31 cellular contexts compared by ENCODE assay signal in genomic region chr1:187790724-187791123, GRCh38.
"Had no signal": no experiment of that assay in that cellular context is flagged by ENCODE, and none has a peak within 500 bp of the region (broad histone marks: within the 10 kb centered on the region; RNA-seq: fewer than 3 reads in every experiment).

No MANE protein-coding gene starts in this region.

- DNase-seq: activated B cell treated with CpG ODN at 0.5 μM for 24 hours; activated CD4-positive, alpha-beta memory T cell treated with anti-CD3 and anti-CD28 coated beads for 36 hours; activated CD4-positive, alpha-beta memory T cell treated with anti-CD3 and anti-CD28 coated beads, Interleukin-2, amount 10 ng/mL, durations not matched to agents 7 days and 5 days; activated CD4-positive, alpha-beta T cell treated with anti-CD3 and anti-CD28 coated beads for 1 hour; activated CD4-positive, alpha-beta T cell treated with anti-CD3 and anti-CD28 coated beads for 36 hours; activated CD4-positive, alpha-beta T cell treated with anti-CD3 and anti-CD28 coated beads for 4 hours; activated CD4-positive, alpha-beta T cell treated with anti-CD3 and anti-CD28 coated beads for 48 hours; activated CD4-positive, alpha-beta T cell treated with anti-CD3 and anti-CD28 coated beads, Interleukin-2, amount 10 ng/mL, durations not matched to agents 24 days and 14 days; activated CD4-positive, alpha-beta T cell treated with anti-CD3 and anti-CD28 coated beads, Interleukin-2, amount 10 ng/mL, durations not matched to agents 7 days and 5 days; activated CD4-positive, alpha-beta T cell treated with anti-CD3 and anti-CD28 coated beads, Interleukin-2, amount 50 U/mL, for 1 hour; activated CD4-positive, alpha-beta T cell treated with anti-CD3 and anti-CD28 coated beads, Interleukin-2, amount 50 U/mL, for 4 hours; activated CD4-positive, alpha-beta T cell treated with anti-CD3 and anti-CD28 coated beads, Interleukin-2, amount 50 U/mL, for 48 hours; activated CD4-positive, CD25-positive, alpha-beta regulatory T cell; activated CD4-positive, CD25-positive, alpha-beta regulatory T cell treated with anti-CD3 and anti-CD28 coated beads, Interleukin-2, amount 50 U/mL, for 72 hours; activated CD8-positive, alpha-beta memory T cell treated with anti-CD3 and anti-CD28 coated beads for 24 hours; activated CD8-positive, alpha-beta memory T cell treated with anti-CD3 and anti-CD28 coated beads, Interleukin-2, amount 10 ng/mL, durations not matched to agents 7 days and 5 days; activated CD8-positive, alpha-beta memory T cell treated with anti-CD3 and anti-CD28 coated beads, Interleukin-2, amount 50 U/mL, for 4 hours; activated CD8-positive, alpha-beta memory T cell treated with anti-CD3 and anti-CD28 coated beads, Interleukin-2, amount 50 U/mL, for 48 hours; activated CD8-positive, alpha-beta T cell treated with anti-CD3 and anti-CD28 coated beads for 36 hours; activated CD8-positive, alpha-beta T cell treated with anti-CD3 and anti-CD28 coated beads, Interleukin-2, amount 10 ng/mL, durations not matched to agents 7 days and 5 days; activated T-cell treated with anti-CD3 and anti-CD28 coated beads for 4 hours; T-cell; T-helper 1 cell; T-helper 17 cell; T-helper 2 cell; T-helper 9 cell; T1000; WERI-Rb-1 had no signal

- H3K27ac ChIP-seq: VCaP, WERI-Rb-1 had no signal

- ATAC-seq: activated CD4-positive, alpha-beta T cell treated with anti-CD3 and anti-CD28 coated beads for 36 hours; activated CD4-positive, CD25-positive, alpha-beta regulatory T cell treated with anti-CD3 and anti-CD28 coated beads, Interleukin-2, amount 50 U/mL, for 24 hours; activated CD8-positive, alpha-beta memory T cell treated with anti-CD3 and anti-CD28 coated beads, Interleukin-2, amount 10 ng/mL, durations not matched to agents 7 days and 5 days; activated CD8-positive, alpha-beta T cell treated with anti-CD3 and anti-CD28 coated beads for 36 hours; activated CD8-positive, alpha-beta T cell treated with anti-CD3 and anti-CD28 coated beads, Interleukin-2, amount 10 ng/mL, durations not matched to agents 7 days and 5 days; T-cell; T-helper 17 cell; WTC11 had no signal

- H3K36me3 ChIP-seq: WERI-Rb-1 had no signal
